In the genomic region with DNA sequence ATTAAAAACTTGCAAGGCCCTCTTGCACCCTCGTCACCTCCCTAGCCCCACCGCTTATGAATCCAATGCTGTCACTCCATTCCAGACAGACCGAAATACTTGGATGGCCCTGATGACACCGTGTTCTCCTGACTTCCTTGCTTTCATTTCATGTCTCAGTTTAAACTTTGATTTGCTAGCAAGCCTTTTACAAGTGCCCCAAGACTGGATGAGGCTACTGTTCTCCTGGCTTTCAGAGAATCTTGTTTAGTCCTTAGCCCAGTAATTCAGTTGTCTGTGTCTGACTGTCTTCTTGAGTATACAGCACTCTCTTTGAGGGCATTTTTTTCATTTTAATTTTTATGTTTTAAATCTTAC, we compare ENCODE assay signal across 9 cellular contexts. TPM values are rescaled to one million over a fixed set of nuclear protein-coding genes. Genes with fewer than 3 reads are reported as not detected.
A peak's percentile ranks its signal among the peaks of the same experiment; 100 is the strongest.
DNase-seq lines count a peak whose midpoint lies in the region; ATAC-seq lines count a peak whose summit lies in the region.
"Had no signal": no experiment of that assay in that cellular context is flagged by ENCODE, and none has a peak within 500 bp of the region (broad histone marks: within the 10 kb centered on the region; RNA-seq: fewer than 3 reads in every experiment).

No MANE protein-coding gene starts in this region.

- H3K36me3 Mint-ChIP-seq in activated CD4-positive, alpha-beta memory T cell treated with anti-CD3 and anti-CD28 coated beads for 36 hours, result peaks cover 16% of the 10 kb centered on the region

- no peaks in the 10 kb centered on the region for H3K9me3 ChIP-seq in GM23248 (ENCODE audit: low read depth)

- H3K4me1 ChIP-seq in GM23248 (ENCODE audit: insufficient read depth), result peaks cover 25% of the 10 kb centered on the region
- no peaks in the 10 kb centered on the region for H3K4me1 ChIP-seq in urinary bladder (ENCODE audit: insufficient read depth)

- H3K4me3 ChIP-seq in GM23248 (peak overlapping the region; percentile 71), urinary bladder (ENCODE audit: low read depth, low read length) (peak overlapping the region; percentile 18)

- H3K27ac ChIP-seq in GM23248 (peak overlapping the region; percentile 85), urinary bladder (ENCODE audit: low read depth) (no peak overlapping the region)

- H3K27me3 ChIP-seq in GM23248 (replicated peaks; ENCODE audit: insufficient read depth), result no peaks in the 10 kb centered on the region

- no peaks in the 10 kb centered on the region for H3K9me3 Mint-ChIP-seq in activated CD4-positive, alpha-beta memory T cell treated with anti-CD3 and anti-CD28 coated beads for 36 hours

- peak overlapping the region; percentile 81 for H3K27ac Mint-ChIP-seq in activated CD4-positive, alpha-beta memory T cell treated with anti-CD3 and anti-CD28 coated beads for 36 hours

- CTCF ChIA-PET in activated CD4-positive, alpha-beta memory T cell treated with anti-CD3 and anti-CD28 coated beads for 36 hours (lab: Charles Lee), result interaction anchor here (0.6 to 2.5 kb wide), 7 partner anchors 13 to 987 kb away, joined by 3 to 29 read pairs (median 4); a partner anchor contains a TSS

- peaks cover 50% of the 10 kb centered on the region for H3K4me1 Mint-ChIP-seq in activated CD4-positive, alpha-beta memory T cell treated with anti-CD3 and anti-CD28 coated beads for 36 hours (ENCODE audit: low read depth)

- no peaks in the 10 kb centered on the region for H3K27me3 Mint-ChIP-seq in activated CD4-positive, alpha-beta memory T cell treated with anti-CD3 and anti-CD28 coated beads for 36 hours

- no peaks in the 10 kb centered on the region for H3K36me3 ChIP-seq in GM23248 (ENCODE audit: low read depth)
- H3K36me3 ChIP-seq in urinary bladder (ENCODE audit: insufficient read depth), result no peaks in the 10 kb centered on the region

- no peaks in the 10 kb centered on the region for H4K20me1 ChIP-seq in GM23248 (ENCODE audit: insufficient read depth)

- peaks cover 24% of the 10 kb centered on the region for H3F3A ChIP-seq in GM23248 (ENCODE audit: insufficient read depth)

- POLR2A ChIA-PET in activated CD4-positive, alpha-beta memory T cell treated with anti-CD3 and anti-CD28 coated beads for 36 hours (lab: Charles Lee), result no interaction called here

- in situ Hi-C loops in GM23248 (cut with MboI), result no loop called here

- no peaks in the 10 kb centered on the region for H3K79me2 ChIP-seq in GM23248 (ENCODE audit: insufficient read depth)

- H3K4me2 ChIP-seq in GM23248 (ENCODE audit: unreplicated experiment), result peak overlapping the region; percentile 95

- DNase-seq in Daoy (ENCODE audit: low read depth) (peak; percentile 17), GM23248 (no peak), inferior parietal cortex (ENCODE audit: extremely low spot score) (peak; percentile 22), AML-193 (lab: John Stamatoyannopoulos, UW) (no peak)
- DNase-seq in activated CD4-positive, alpha-beta memory T cell treated with anti-CD3 and anti-CD28 coated beads for 36 hours, result no peak
- no peak for DNase-seq in NK-92 treated with Interleukin-12 subunit alpha and Interleukin-12 subunit beta, amount 100 ng/mL, for 24 hours (lab: John Stamatoyannopoulos, UW)

- no peak for ATAC-seq in HG03097 (IDR thresholded peaks at IDR 0.05; ENCODE audit: low FRiP score, unreplicated experiment)

- no peaks in the 10 kb centered on the region for H3K9me2 ChIP-seq in GM23248 (ENCODE audit: insufficient read depth)

- H3K4me3 Mint-ChIP-seq in activated CD4-positive, alpha-beta memory T cell treated with anti-CD3 and anti-CD28 coated beads for 36 hours, result no peak overlapping the region

- WGBS in GM23248 (ENCODE audit: low coverage in 1 of 2, low lambda C conversion rate in 2 of 2, missing lambda C conversion rate in 2 of 2), 2 experiments, result 18 to 20% methylated on average over 4 of the region's 4 CpGs
- WGBS in urinary bladder, result 58% methylated on average over 4 of the region's 4 CpGs

- H2AFZ ChIP-seq in GM23248, result peak overlapping the region; percentile 87

- H3K9ac ChIP-seq in GM23248, result peak overlapping the region; percentile 79

- intact Hi-C loops in activated CD4-positive, alpha-beta memory T cell treated with anti-CD3 and anti-CD28 coated beads for 36 hours (cut with micrococcal nuclease), result loop anchor here (10.0 kb wide), 2 partner anchors 215 to 425 kb away; no protein-coding TSS in a partner anchor

RNA-seq across cellular contexts. Expression of a gene that starts 0.8 kb away (rescaled TPM):
- total RNA-seq in Daoy (2014; rRNA removed; shearing (Covaris generic)), result 1.5 and 4.5 TPM in 2 replicates
- total RNA-seq in GM23248 (2014; rRNA removed; shearing (Covaris generic)), result not detected in 2 replicates
- polyA plus RNA-seq in GM23248 (2016; fragmentation: Nextera tagmentation; extraction: Ambion mirVana) (0.23 and 0.47 TPM in 2 replicates), urinary bladder (10.5 TPM)
- total RNA-seq in activated CD4-positive, alpha-beta memory T cell treated with anti-CD3 and anti-CD28 coated beads for 36 hours, result 10 to 100 TPM; 32.8 to 38.3 TPM
- 40.6 TPM for total RNA-seq in urinary bladder
- total RNA-seq: H1 had no signal
- polyA plus RNA-seq: H1 had no signal

RNA-seq across cellular contexts. Expression of a gene that starts 30.2 kb away (rescaled TPM):
- total RNA-seq in Daoy (2014; rRNA removed; shearing (Covaris generic)), result 141 and 171 TPM in 2 replicates
- total RNA-seq in GM23248 (2014; rRNA removed; shearing (Covaris generic)), result 3.7 and 4.3 TPM in 2 replicates
- polyA plus RNA-seq in GM23248 (2016; fragmentation: Nextera tagmentation; extraction: Ambion mirVana) (0.86 and 1.3 TPM in 2 replicates), urinary bladder (20.4 TPM)
- 10 to 100 TPM; 56.1 to 60.1 TPM for total RNA-seq in activated CD4-positive, alpha-beta memory T cell treated with anti-CD3 and anti-CD28 coated beads for 36 hours
- 49.8 TPM for total RNA-seq in urinary bladder
- total RNA-seq: H1 had no signal
- polyA plus RNA-seq: H1 had no signal

Comparison
In these comparisons a context has a peak if more than half of its experiments do, and no peak if none do; other contexts are left out.
1. DNase-seq: peak in Daoy (single experiment) and inferior parietal cortex (single experiment); none in GM23248 (single experiment), activated CD4-positive, alpha-beta memory T cell treated with anti-CD3 and anti-CD28 coated beads for 36 hours (single experiment), NK-92 treated with Interleukin-12 subunit alpha and Interleukin-12 subunit beta, amount 100 ng/mL, for 24 hours (single experiment) and AML-193 (0 of 2).